Comparison of ENCODE assay signal across 1 cellular context in genomic region chr19:50796128-50796633, GRCh38.
TF ChIP-seq lines count a peak whose summit lies in the region.

No MANE protein-coding gene starts in this region.

TF ChIP-seq in K562, 482 proteins besides CTCF, POLR2A, EP300 and RAD21 (continued from another document):
- TF ChIP-seq ZBTB11 (CRISPR knock-in tag; IDR thresholded peaks at IDR 0.05) (no peak), POLR2B (IDR thresholded peaks at IDR 0.05; ENCODE audit: low read depth, partially characterized antibody) (peak; percentile 12), HNRNPLL (IDR thresholded peaks at IDR 0.05; ENCODE audit: low read depth, low read length, poor library complexity, severe bottlenecking) (no peak)
